Comparison of ENCODE assay signal across 8 cellular contexts in the genomic region with DNA sequence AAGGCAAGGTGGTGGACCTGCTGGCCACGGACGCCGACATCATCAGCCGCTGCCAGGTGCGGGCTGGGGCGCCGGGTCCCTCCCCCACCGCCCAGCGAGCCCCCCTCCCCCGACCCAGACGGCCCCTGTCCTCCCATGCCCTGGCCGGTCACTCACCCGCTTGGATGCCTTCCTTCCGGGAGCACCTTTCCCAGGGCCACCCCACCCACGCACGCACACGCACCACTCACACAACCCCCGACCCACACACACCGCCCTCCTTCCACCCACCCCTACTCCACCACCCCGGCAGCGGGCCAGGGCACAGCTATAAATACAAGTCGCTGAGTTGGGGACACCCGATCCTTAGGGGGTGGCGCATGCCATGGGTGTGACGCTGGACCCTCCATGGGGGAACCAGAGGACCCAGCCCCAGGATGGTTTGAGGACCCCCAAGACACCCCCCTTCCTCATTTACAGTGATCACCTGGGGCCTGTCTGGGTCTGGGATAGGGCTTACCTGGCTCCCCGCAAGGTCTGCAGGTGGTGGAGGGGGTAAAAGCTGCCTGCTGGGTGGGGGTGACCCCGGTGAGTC. TPM values are rescaled to one million over a fixed set of nuclear protein-coding genes. Genes with fewer than 3 reads are reported as not detected.
DNase-seq lines count a peak whose midpoint lies in the region; ATAC-seq and TF ChIP-seq lines count a peak whose summit lies in the region.

No MANE protein-coding gene starts in this region.

- no peak for ATAC-seq in GM21367 (IDR thresholded peaks at IDR 0.05; ENCODE audit: unreplicated experiment)

- H3K4me3 ChIP-seq in fibroblast of lung (replicated peaks in 1 of 4; ENCODE audit: control extremely low read depth in 1 of 4, insufficient read depth in 1 of 4, low read depth in 3 of 4, low read length in 4 of 4) (peak overlapping the region; percentile 9 to 54 (median 36)), neuron (ENCODE audit: low read length) (peak overlapping the region; percentile 40)

- no peak overlapping the region for H2AFZ ChIP-seq in fibroblast of lung (ENCODE audit: low read length)
- H2AFZ ChIP-seq in neuron (ENCODE audit: low read depth, low read length) = no peak overlapping the region

- no peaks in the 10 kb centered on the region for H4K20me1 ChIP-seq in fibroblast of lung (ENCODE audit: control insufficient read depth, extremely low read depth, insufficient read depth, low read length)

- no peak overlapping the region for H3K27ac ChIP-seq in fibroblast of lung (ENCODE audit: insufficient read depth, low read length)

- no peaks in the 10 kb centered on the region for H3K79me2 ChIP-seq in fibroblast of lung (ENCODE audit: control insufficient read depth, insufficient read depth, low read length)

- H3K36me3 ChIP-seq in fibroblast of lung (ENCODE audit: control insufficient read depth, insufficient read depth, low read length) (peaks cover 11% of the 10 kb centered on the region), neuron (ENCODE audit: insufficient read depth, low read length) (peaks cover 2% of the 10 kb centered on the region)

- TF ChIP-seq CTCF in fibroblast of lung (conservative IDR thresholded peaks at IDR 0.05 in 1 of 2, IDR thresholded peaks at IDR 0.05 in 1 of 2; ENCODE audit: low read depth in 1 of 2, low read length in 2 of 2) = no peak

- peak overlapping the region; percentile 64 for H3K4me2 ChIP-seq in fibroblast of lung (ENCODE audit: extremely low read depth, insufficient read depth, low read length)

- no peaks in the 10 kb centered on the region for H3K9me3 ChIP-seq in fibroblast of lung (ENCODE audit: control insufficient read depth, insufficient read depth, low read depth, low read length)
- H3K9me3 ChIP-seq in neuron (ENCODE audit: low read length) = no peaks in the 10 kb centered on the region

- H3K27me3 ChIP-seq in fibroblast of lung (ENCODE audit: control insufficient read depth, insufficient read depth, low read length) = peaks cover 9% of the 10 kb centered on the region
- H3K27me3 ChIP-seq in neuron (ENCODE audit: insufficient read depth, low read length) = no peaks in the 10 kb centered on the region

- no peak overlapping the region for H3K9ac ChIP-seq in fibroblast of lung (ENCODE audit: insufficient read depth, low read length)

- DNase-seq in NCI-H82 (lab: John Stamatoyannopoulos, UW) (peak; percentile 9), NCI-H82 treated with DMSO at 0.1 percent for 48 hours (lab: John Stamatoyannopoulos, UW; ENCODE audit: unreplicated experiment) (no peak), fibroblast of lung (ENCODE audit: low read depth in 2 of 2) (no peak), 8988T (no peak), hippocampal formation (lab: John Stamatoyannopoulos, UW) (no peak)
- peak; percentile 29 for DNase-seq in activated CD4-positive, alpha-beta T cell treated with anti-CD3 and anti-CD28 coated beads for 48 hours

- H3K4me1 ChIP-seq in fibroblast of lung (ENCODE audit: control insufficient read depth, extremely low read depth, insufficient read depth, low read length) (peaks cover 11% of the 10 kb centered on the region), neuron (ENCODE audit: insufficient read depth, low read length) (peaks cover 26% of the 10 kb centered on the region)

RNA-seq across cellular contexts. Expression of gene ADSS1, which starts 0.5 kb away (rescaled TPM):
- total RNA-seq in fibroblast of lung = 2.3 and 3.5 TPM in 2 replicates
- polyA plus RNA-seq in fibroblast of lung = 1.3 and 2.2 TPM in 2 replicates
- polyA plus RNA-seq in fibroblast of lung (2012) = 2.3 and 2.7 TPM in 2 replicates
- polyA minus RNA-seq in fibroblast of lung (ENCODE audit: low replicate concordance) = 0.15 TPM in 1 of 2 replicates, not detected in the other

RNA-seq across cellular contexts. Expression of gene SIVA1, which starts 28.5 kb away (rescaled TPM):
- total RNA-seq in fibroblast of lung = 60.6 and 65.1 TPM in 2 replicates
- 26.1 and 37.4 TPM in 2 replicates for polyA plus RNA-seq in fibroblast of lung
- polyA plus RNA-seq in fibroblast of lung (2012) = 56.6 and 101 TPM in 2 replicates
- 10.0 and 10.9 TPM in 2 replicates for polyA minus RNA-seq in fibroblast of lung (ENCODE audit: low replicate concordance)

RNA-seq across cellular contexts. Expression of gene INF2, which starts 35.1 kb away (rescaled TPM):
- total RNA-seq in fibroblast of lung = 23.9 and 50.9 TPM in 2 replicates
- polyA plus RNA-seq in fibroblast of lung = 19.8 and 32.3 TPM in 2 replicates
- polyA plus RNA-seq in fibroblast of lung (2012) = 51.0 and 84.7 TPM in 2 replicates
- polyA minus RNA-seq in fibroblast of lung (ENCODE audit: low replicate concordance) = 42.6 and 56.9 TPM in 2 replicates

Comparison
In these comparisons a context has a peak if more than half of its experiments do, and no peak if none do; other contexts are left out.
1. DNase-seq: peak in NCI-H82 (single experiment) and activated CD4-positive, alpha-beta T cell treated with anti-CD3 and anti-CD28 coated beads for 48 hours (single experiment); none in NCI-H82 treated with DMSO at 0.1 percent for 48 hours (single experiment), fibroblast of lung (0 of 2), 8988T (single experiment) and hippocampal formation (0 of 2).